In the genomic region with DNA sequence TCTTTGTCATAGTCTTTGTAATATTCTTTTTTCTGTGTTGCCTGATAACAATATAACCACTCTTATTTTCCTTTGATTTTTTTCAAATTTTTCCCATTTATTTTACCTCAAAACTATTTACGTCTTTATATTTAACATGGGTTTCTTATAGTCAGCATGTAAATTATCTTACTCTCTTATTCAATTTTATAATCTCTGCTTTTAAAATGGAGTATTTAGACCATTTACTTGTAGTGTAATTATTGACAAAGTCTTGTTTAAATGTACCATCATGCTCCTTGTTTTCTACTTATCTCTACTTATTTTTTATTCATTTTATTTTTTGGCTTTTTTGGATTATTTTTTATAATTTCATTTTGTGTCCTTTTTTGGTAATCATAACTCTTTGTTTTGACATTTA, we compare ENCODE assay signal across 26 cellular contexts.
DNase-seq lines count a peak whose midpoint lies in the region; ATAC-seq, FAIRE-seq and TF ChIP-seq lines count a peak whose summit lies in the region.
"Had no signal": no experiment of that assay in that cellular context is flagged by ENCODE, and none has a peak within 500 bp of the region (broad histone marks: within the 10 kb centered on the region; RNA-seq: fewer than 3 reads in every experiment).

No MANE protein-coding gene starts in this region.

- no peak overlapping the region for H3K4me2 ChIP-seq in K562 (ENCODE audit: insufficient read depth, low read length)
- H3K4me2 ChIP-seq: BLaER1 had no signal

- BruUV-seq in K562 (replicated peaks; lab: Mats Ljungman, UMichigan), result no TSS peak

- no peaks in the 10 kb centered on the region for H3K9me3 ChIP-seq in K562 (replicated peaks; ENCODE audit: control insufficient read depth, insufficient read depth, low read depth, low read length)
- no peaks in the 10 kb centered on the region for H3K9me3 ChIP-seq in kidney (ENCODE audit: control insufficient read depth in 1 of 2, low read length in 2 of 2)
- H3K9me3 ChIP-seq: BE2C, BLaER1 had no signal

- H3K27ac ChIP-seq in K562 (ENCODE audit: extremely low read depth, low read depth, low read length), result no peak overlapping the region
- no peak overlapping the region for H3K27ac ChIP-seq in kidney (ENCODE audit: low read depth in 2 of 2, low read length in 2 of 2)
- no peak overlapping the region for H3K27ac ChIP-seq in coronary artery
- H3K27ac ChIP-seq: 22Rv1, BLaER1 had no signal

- no peaks in the 10 kb centered on the region for H3K4me1 ChIP-seq in K562 (replicated peaks in 1 of 2; ENCODE audit: control insufficient read depth in 2 of 2, insufficient read depth in 2 of 2, low read length in 2 of 2)
- no peaks in the 10 kb centered on the region for H3K4me1 ChIP-seq in kidney (ENCODE audit: control insufficient read depth in 1 of 2, insufficient read depth in 1 of 2, low read depth in 1 of 2, low read length in 2 of 2)
- H3K4me1 ChIP-seq: BE2C, BLaER1 had no signal

- TF ChIP-seq POLR2A in K562 (conservative IDR thresholded peaks at IDR 0.05), result no peak

- in situ Hi-C loops in K562 (cut with MboI), result no loop called here

- no peaks in the 10 kb centered on the region for H3K79me2 ChIP-seq in K562 (ENCODE audit: control insufficient read depth, insufficient read depth, low read length)

- no peak overlapping the region for H2AFZ ChIP-seq in K562 (ENCODE audit: low read depth, low read length)

- POLR2A ChIA-PET in K562 (lab: Yijun Ruan, JAX), result no interaction called here

- H3K4me3 ChIP-seq in K562 (no peak overlapping the region), kidney (ENCODE audit: low read length in 2 of 2) (no peak overlapping the region), coronary artery (no peak overlapping the region)
- H3K4me3 ChIP-seq: BLaER1, GM12878 had no signal

- H3K27me3 ChIP-seq in K562 (ENCODE audit: control insufficient read depth in 2 of 2, insufficient read depth in 2 of 2, low read length in 2 of 2), result no peaks in the 10 kb centered on the region
- H3K27me3 ChIP-seq: BE2C, BLaER1 had no signal

- TF ChIP-seq EP300 in K562 (IDR thresholded peaks at IDR 0.05; ENCODE audit: low read length), result no peak

- H3K9ac ChIP-seq in K562 (ENCODE audit: insufficient read depth in 1 of 2, low read depth in 2 of 2, low read length in 2 of 2) (no peak overlapping the region), kidney (ENCODE audit: low read length in 2 of 2) (no peak overlapping the region)
- H3K9ac ChIP-seq: BLaER1 had no signal

- WGBS in K562 (ENCODE audit: insufficient coverage, low coverage, missing lambda C conversion rate), result 8% methylated on average over 1 of the region's 1 CpG

- CTCF ChIA-PET in K562 (lab: Yijun Ruan, JAX; ENCODE audit: low intra/inter-chr PET ratio), result no interaction called here

- no peak for TF ChIP-seq CTCF in K562 (IDR thresholded peaks at IDR 0.05 in 2 of 3, conservative IDR thresholded peaks at IDR 0.05 in 1 of 3; ENCODE audit: insufficient read depth in 2 of 3, low read depth in 1 of 3, low read length in 3 of 3)
- no peak for TF ChIP-seq CTCF in kidney (IDR thresholded peaks at IDR 0.05; ENCODE audit: borderline replicate concordance, extremely low read depth, insufficient read depth)
- no peak for TF ChIP-seq CTCF in coronary artery (IDR thresholded peaks at IDR 0.05)

- FAIRE-seq in A204.1 (lab: Jason Lieb, UNC) (peak; percentile 51), K562 (lab: Jason Lieb, UNC) (no peak), endometrium (lab: Jason Lieb, UNC) (peak; percentile 51), kidney (lab: Jason Lieb, UNC) (peak; percentile 76)
- FAIRE-seq: GM12878, GM12892, GM18507 had no signal

- ATAC-seq in K562, result no peak
- ATAC-seq in HG02938 (IDR thresholded peaks at IDR 0.05; ENCODE audit: unreplicated experiment), result no peak
- ATAC-seq in HG02763 (IDR thresholded peaks at IDR 0.05; ENCODE audit: unreplicated experiment), result no peak
- ATAC-seq: GM12878 had no signal

- no peaks in the 10 kb centered on the region for H3K9me1 ChIP-seq in K562 (ENCODE audit: control insufficient read depth, insufficient read depth, low read length)

- no peak for DNase-seq in K562 (ENCODE audit: extremely low read depth in 1 of 4, low spot score in 3 of 4)
- DNase-seq in kidney, result no peak
- DNase-seq in coronary artery (ENCODE audit: low spot score), result no peak
- DNase-seq in stimulated activated naive CD4-positive, alpha-beta T cell treated with Interleukin-2 at 50 U/mL for 16 hours (lab: John Stamatoyannopoulos, UW), result no peak
- DNase-seq: ACHN; BE2C; C1 segment of cervical spinal cord; CD4-positive, alpha-beta memory T cell; CD4-positive, CD25-positive, alpha-beta regulatory T cell; CD8-positive, alpha-beta memory T cell; COR-L47; DMS 273 treated with DMSO at 0.1 percent for 48 hours; DMS153; DMS79; DND-41; EL; GDM1 had no signal

- no peak for TF ChIP-seq RAD21 in K562 (CRISPR knock-in tag; conservative IDR thresholded peaks at IDR 0.05 in 1 of 2, IDR thresholded peaks at IDR 0.05 in 1 of 2)

- intact Hi-C loops in K562 (cut with micrococcal nuclease) (no loop called here), kidney (cut with DNase I) (no loop called here)

- no peaks in the 10 kb centered on the region for H3K36me3 ChIP-seq in K562 (ENCODE audit: control insufficient read depth, insufficient read depth, low read length)
- no peaks in the 10 kb centered on the region for H3K36me3 ChIP-seq in kidney (ENCODE audit: control insufficient read depth in 1 of 2, insufficient read depth in 2 of 2, low read length in 2 of 2)
- H3K36me3 ChIP-seq: BE2C, BLaER1 had no signal

- no peaks in the 10 kb centered on the region for H4K20me1 ChIP-seq in K562 (replicated peaks; ENCODE audit: control insufficient read depth, insufficient read depth, low read length)
- H4K20me1 ChIP-seq: BLaER1 had no signal

TF ChIP-seq in K562, 482 proteins besides CTCF, POLR2A, EP300 and RAD21:
- TF ChIP-seq ZNF507 (tag; conservative IDR thresholded peaks at IDR 0.05), result peak; percentile 76
- TF ChIP-seq ZNF12 (CRISPR knock-in tag; IDR thresholded peaks at IDR 0.05), result no peak
